Comparison of ENCODE assay signal across 26 cellular contexts in genomic region chr17:51819341-51819740, GRCh38.
"Had no signal": no experiment of that assay in that cellular context is flagged by ENCODE, and none has a peak within 500 bp of the region (broad histone marks: within the 10 kb centered on the region; RNA-seq: fewer than 3 reads in every experiment).

No MANE protein-coding gene starts in this region.

- ATAC-seq: gastroesophageal sphincter; left ventricle myocardium superior; natural killer cell treated with Interleukin-12 subunit alpha and Interleukin-12 subunit beta and Interleukin-15 and Interleukin-18, amount 100 ng/mL, for 72 hours; psoas muscle had no signal

- H3K27ac Mint-ChIP-seq: activated B cell treated with CpG ODN at 0.5 μM for 24 hours; activated naive CD8-positive, alpha-beta T cell treated with anti-CD3 and anti-CD28 coated beads, Interleukin-2, amount 10 ng/mL, durations not matched to agents 7 days and 5 days; natural killer cell treated with Interleukin-12 subunit alpha and Interleukin-12 subunit beta and Interleukin-15 and Interleukin-18, amount 100 ng/mL, for 72 hours; type B pancreatic cell had no signal

- H3K36me3 ChIP-seq: esophagus squamous epithelium, gastroesophageal sphincter, neutrophil, ovary, right atrium auricular region, spleen, thoracic aorta, vagina had no signal

- H3K36me3 Mint-ChIP-seq: activated naive CD8-positive, alpha-beta T cell treated with anti-CD3 and anti-CD28 coated beads, Interleukin-2, amount 10 ng/mL, durations not matched to agents 7 days and 5 days; natural killer cell treated with Interleukin-12 subunit alpha and Interleukin-12 subunit beta and Interleukin-15 and Interleukin-18, amount 100 ng/mL, for 72 hours; type B pancreatic cell had no signal

- H3K27me3 ChIP-seq: esophagus squamous epithelium, gastroesophageal sphincter, neutrophil, ovary, right atrium auricular region, spleen, vagina had no signal

- H3K4me1 Mint-ChIP-seq: activated B cell treated with CpG ODN at 0.5 μM for 24 hours; activated naive CD8-positive, alpha-beta T cell treated with anti-CD3 and anti-CD28 coated beads, Interleukin-2, amount 10 ng/mL, durations not matched to agents 7 days and 5 days had no signal

- H3K4me3 Mint-ChIP-seq: activated B cell treated with CpG ODN at 0.5 μM for 24 hours; activated CD4-positive, alpha-beta T cell treated with anti-CD3 and anti-CD28 coated beads for 36 hours; activated naive CD8-positive, alpha-beta T cell treated with anti-CD3 and anti-CD28 coated beads, Interleukin-2, amount 10 ng/mL, durations not matched to agents 7 days and 5 days; natural killer cell treated with Interleukin-12 subunit alpha and Interleukin-12 subunit beta and Interleukin-15 and Interleukin-18, amount 100 ng/mL, for 72 hours; type B pancreatic cell had no signal

- H3K27ac ChIP-seq: coronary artery, esophagus squamous epithelium, gastroesophageal sphincter, neutrophil, ovary, psoas muscle, right atrium auricular region, spleen, thoracic aorta, vagina had no signal

- DNase-seq: activated B cell treated with CpG ODN at 0.5 μM for 24 hours; activated CD4-positive, alpha-beta T cell treated with anti-CD3 and anti-CD28 coated beads for 36 hours; activated CD4-positive, alpha-beta T cell treated with anti-CD3 and anti-CD28 coated beads, Interleukin-2, amount 50 U/mL, for 4 hours; activated gamma-delta T cell treated with Interleukin-2 at 50 U/mL for 16 hours; activated naive CD8-positive, alpha-beta T cell treated with anti-CD3 and anti-CD28 coated beads, Interleukin-2, amount 10 ng/mL, durations not matched to agents 7 days and 5 days; amniotic stem cell; cerebellar nuclear complex; esophagus squamous epithelium; head of caudate nucleus; hypothalamus; left ventricle myocardium superior; midbrain; ovary; psoas muscle; spleen; stimulated activated CD4-positive, alpha-beta T cell treated with anti-CD3 and anti-CD28 coated beads, Interleukin-4, amount 100 ng/mL, for 1 hour; stimulated activated naive CD4-positive, alpha-beta T cell; T1000 had no signal

- H3K9me3 Mint-ChIP-seq: activated B cell treated with CpG ODN at 0.5 μM for 24 hours; activated naive CD8-positive, alpha-beta T cell treated with anti-CD3 and anti-CD28 coated beads, Interleukin-2, amount 10 ng/mL, durations not matched to agents 7 days and 5 days; type B pancreatic cell had no signal

- H3K4me3 ChIP-seq: coronary artery, esophagus squamous epithelium, gastroesophageal sphincter, ovary, psoas muscle, right atrium auricular region, spleen, thoracic aorta, vagina had no signal

- H3K4me1 ChIP-seq: esophagus squamous epithelium, gastroesophageal sphincter, psoas muscle, right atrium auricular region, spleen, vagina had no signal

- H3K27me3 Mint-ChIP-seq: activated B cell treated with CpG ODN at 0.5 μM for 24 hours; activated naive CD8-positive, alpha-beta T cell treated with anti-CD3 and anti-CD28 coated beads, Interleukin-2, amount 10 ng/mL, durations not matched to agents 7 days and 5 days had no signal
